ENCODE assay signal across 24 cellular contexts in the genomic region with DNA sequence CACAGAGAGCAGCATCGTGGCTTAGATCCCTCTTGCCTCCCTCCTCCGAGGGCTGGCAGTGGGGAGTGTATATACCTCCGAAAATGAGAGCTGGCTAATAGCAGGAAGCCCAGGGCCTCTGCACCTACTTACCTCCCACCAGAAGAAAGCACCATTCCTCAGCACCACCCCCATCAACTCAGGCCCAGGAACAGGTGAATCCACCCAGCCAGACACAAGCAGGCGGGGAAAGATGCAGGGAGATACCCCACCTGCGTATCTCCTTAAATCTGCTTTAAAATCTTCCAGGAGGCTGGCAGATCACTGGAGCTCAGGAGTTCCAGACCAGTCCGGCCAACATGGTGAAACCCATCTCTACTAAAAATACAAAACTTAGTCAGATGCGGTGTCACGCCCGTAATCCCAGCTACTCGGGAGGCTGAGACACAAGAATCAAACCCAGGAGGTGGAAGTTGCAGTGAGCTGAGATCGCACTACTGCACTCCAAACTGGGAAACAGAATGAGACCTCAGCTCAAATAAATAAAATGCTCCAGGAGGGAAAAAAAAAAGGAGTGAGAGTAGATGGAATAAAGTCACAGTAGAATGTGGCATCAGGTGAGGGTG.
DNase-seq lines count a peak whose midpoint lies in the region; ATAC-seq, FAIRE-seq and TF ChIP-seq lines count a peak whose summit lies in the region.
"Had no signal": no experiment of that assay in that cellular context is flagged by ENCODE, and none has a peak within 500 bp of the region (broad histone marks: within the 10 kb centered on the region; RNA-seq: fewer than 3 reads in every experiment).

No MANE protein-coding gene starts in this region.

- no peaks in the 10 kb centered on the region for H3K9me3 Mint-ChIP-seq in progenitor cell of endocrine pancreas (ENCODE audit: low read depth)
- H3K9me3 Mint-ChIP-seq: CD4-positive, alpha-beta T cell had no signal

- TF ChIP-seq POLR2A in esophagus muscularis mucosa (IDR thresholded peaks at IDR 0.05; ENCODE audit: low read depth): no peak

- H3K27ac Mint-ChIP-seq in progenitor cell of endocrine pancreas: peak overlapping the region; percentile 47
- H3K27ac Mint-ChIP-seq: CD4-positive, alpha-beta T cell; CD8-positive, alpha-beta memory T cell; H9 had no signal

- peaks cover 0 to 6% (median 0%) of the 10 kb centered on the region in 4 donors for H3K9me3 ChIP-seq in esophagus muscularis mucosa
- H3K9me3 ChIP-seq: A549, BE2C had no signal

- no peaks in the 10 kb centered on the region for H3K36me3 Mint-ChIP-seq in progenitor cell of endocrine pancreas (ENCODE audit: insufficient read depth)
- H3K36me3 Mint-ChIP-seq: CD14-positive monocyte; CD8-positive, alpha-beta memory T cell had no signal

- peaks cover 51% of the 10 kb centered on the region for H3K27me3 Mint-ChIP-seq in progenitor cell of endocrine pancreas

- TF ChIP-seq CTCF in bronchial epithelial cell (IDR thresholded peaks at IDR 0.05; ENCODE audit: insufficient read depth, low read length, severe bottlenecking) (no peak), esophagus muscularis mucosa (IDR thresholded peaks at IDR 0.05) (no peak), progenitor cell of endocrine pancreas (IDR thresholded peaks at IDR 0.05; ENCODE audit: unreplicated experiment) (no peak)

- no peak for ATAC-seq in GM21576 (IDR thresholded peaks at IDR 0.05; ENCODE audit: unreplicated experiment)
- ATAC-seq: A549, GM12878, HCT116 had no signal

- FAIRE-seq in bronchial epithelial cell (lab: Jason Lieb, UNC): peak; percentile 64
- FAIRE-seq: A549, D721Med, GM12878, GM18507 had no signal

- DNase-seq in bronchial epithelial cell (ENCODE audit: low read depth): no peak
- DNase-seq in esophagus muscularis mucosa (ENCODE audit: extremely low spot score): peak; percentile 81
- DNase-seq in progenitor cell of endocrine pancreas (ENCODE audit: low spot score, unreplicated experiment): no peak
- no peak for DNase-seq in NCI-H2196 treated with DMSO at 0.1 percent for 48 hours (lab: John Stamatoyannopoulos, UW; ENCODE audit: unreplicated experiment)
- no peak for DNase-seq in NCI-H2081 (lab: John Stamatoyannopoulos, UW)
- DNase-seq: 8988T; ACHN; AML-193; BE2C; CD4-positive, alpha-beta T cell; CD8-positive, alpha-beta memory T cell; DMS 273 treated with DMSO at 0.1 percent for 48 hours; DMS79; EL; GDM1; H9 had no signal

- intact Hi-C loops in esophagus muscularis mucosa (cut with DNase I): no loop called here

- no peak overlapping the region for H3K4me3 Mint-ChIP-seq in progenitor cell of endocrine pancreas (ENCODE audit: low read depth)
- H3K4me3 Mint-ChIP-seq: CD14-positive monocyte; CD4-positive, alpha-beta T cell; CD8-positive, alpha-beta memory T cell; H9 had no signal

- TF ChIP-seq EP300 in esophagus muscularis mucosa (IDR thresholded peaks at IDR 0.05): no peak

- H3K27me3 ChIP-seq in bronchial epithelial cell (ENCODE audit: control insufficient read depth, insufficient read depth, low read length) (peaks cover 2% of the 10 kb centered on the region), esophagus muscularis mucosa (peaks cover 0 to 39% (median 0%) of the 10 kb centered on the region in 4 donors)
- H3K27me3 ChIP-seq: BE2C had no signal

- H3K4me1 Mint-ChIP-seq in progenitor cell of endocrine pancreas (ENCODE audit: low read depth): peaks cover 15% of the 10 kb centered on the region
- H3K4me1 Mint-ChIP-seq: CD14-positive monocyte; CD8-positive, alpha-beta memory T cell had no signal

- no peak overlapping the region for H3K27ac ChIP-seq in esophagus muscularis mucosa (replicated peaks in 1 of 4)
- H3K27ac ChIP-seq: A549; BLaER1 treated with 17β-estradiol and CSF1 and Interleukin-3, amounts not matched to agents 10 nM and 100 nM had no signal

- H3K4me1 ChIP-seq in esophagus muscularis mucosa: peaks cover 0 to 8% (median 0%) of the 10 kb centered on the region in 4 donors
- H3K4me1 ChIP-seq: BE2C had no signal

- 72% methylated on average over 10 of the region's 11 CpGs for WGBS in esophagus muscularis mucosa

- H3K4me3 ChIP-seq in bronchial epithelial cell (ENCODE audit: low read depth, low read length) (no peak overlapping the region), esophagus muscularis mucosa (no peak overlapping the region)
- H3K4me3 ChIP-seq: A549; BLaER1 treated with 17β-estradiol and CSF1 and Interleukin-3, amounts not matched to agents 10 nM and 100 nM; GM12878 had no signal

- no peaks in the 10 kb centered on the region for H3K36me3 ChIP-seq in bronchial epithelial cell (ENCODE audit: control insufficient read depth, insufficient read depth, low read length)
- H3K36me3 ChIP-seq in esophagus muscularis mucosa: no peaks in the 10 kb centered on the region
- H3K36me3 ChIP-seq: BE2C; BLaER1 treated with 17β-estradiol and CSF1 and Interleukin-3, amounts not matched to agents 10 nM and 100 nM had no signal
